In genomic region chr5:134905246-134905996, GRCh38 we compare ENCODE assay signal across 8 cellular contexts. TPM values are rescaled to one million over a fixed set of nuclear protein-coding genes. Genes with fewer than 3 reads are reported as not detected.
DNase-seq lines count a peak whose midpoint lies in the region; ATAC-seq and TF ChIP-seq lines count a peak whose summit lies in the region.

No MANE protein-coding gene starts in this region.

- H3K9me3 ChIP-seq in ovary: no peaks in the 10 kb centered on the region
- no peaks in the 10 kb centered on the region for H3K9me3 ChIP-seq in transverse colon

- H3K36me3 ChIP-seq in ovary: no peaks in the 10 kb centered on the region
- H3K36me3 ChIP-seq in transverse colon: no peaks in the 10 kb centered on the region

- no peaks in the 10 kb centered on the region for H3K9me3 Mint-ChIP-seq in activated naive CD4-positive, alpha-beta T cell treated with anti-CD3 and anti-CD28 coated beads, Interleukin-2, amount 50 U/mL, for 24 hours

- H3K4me1 ChIP-seq in ovary (ENCODE audit: insufficient read depth): peaks cover 2% of the 10 kb centered on the region
- peaks cover 0 to 5% (median 2%) of the 10 kb centered on the region in 4 donors for H3K4me1 ChIP-seq in transverse colon

- H3K27ac Mint-ChIP-seq in activated naive CD4-positive, alpha-beta T cell treated with anti-CD3 and anti-CD28 coated beads, Interleukin-2, amount 50 U/mL, for 24 hours: peak overlapping the region; percentile 97

- H3K36me3 Mint-ChIP-seq in activated naive CD4-positive, alpha-beta T cell treated with anti-CD3 and anti-CD28 coated beads, Interleukin-2, amount 50 U/mL, for 24 hours: no peaks in the 10 kb centered on the region

- TF ChIP-seq CTCF in ovary (IDR thresholded peaks at IDR 0.05): peak; percentile 60 to 72 (median 65)
- TF ChIP-seq CTCF in transverse colon (IDR thresholded peaks at IDR 0.05): peak; percentile 66 to 97 (median 84)

- H3K4me3 ChIP-seq in ovary (peak overlapping the region; percentile 92), transverse colon (peak overlapping the region; percentile 77 to 86 (median 80))

- WGBS in ovary, 3 donors: 0 to 1% (median 0%) methylated on average over 32 to 54 of the region's 54 CpGs
- WGBS in transverse colon (ENCODE audit: low coverage in 1 of 2), 2 donors: 0 to 1% methylated on average over 15 to 44 of the region's 54 CpGs

- DNase-seq in EL (peak; percentile 74), Kasumi-1 (lab: John Stamatoyannopoulos, UW) (peak; percentile 72 to 76), SK-MEL-5 (ENCODE audit: low read depth, low spot score) (peak; percentile 76), glomerular visceral epithelial cell (ENCODE audit: extremely low spot score) (peak; percentile 75), ovary (peak in 4 of 5 donors; percentile 26 to 65 (median 47)), transverse colon (peak; percentile 63)

- intact Hi-C loops in ovary (cut with DNase I) (loop anchor here in 2 of 4 donors (2.0 to 10.0 kb wide), 3 partner anchors 59 to 163 kb away; no protein-coding TSS in a partner anchor), transverse colon (cut with DNase I; ENCODE audit: low total_unique reads) (loop anchor here (5.0 kb wide), 1 partner anchor 58 kb away; the partner anchor contains the start of gene C5orf24)

- H3K27me3 ChIP-seq in ovary (no peaks in the 10 kb centered on the region), transverse colon (no peaks in the 10 kb centered on the region)

- H3K4me3 Mint-ChIP-seq in activated naive CD4-positive, alpha-beta T cell treated with anti-CD3 and anti-CD28 coated beads, Interleukin-2, amount 50 U/mL, for 24 hours: peak overlapping the region; percentile 94

- H3K27ac ChIP-seq in ovary: peak overlapping the region; percentile 91 to 100
- H3K27ac ChIP-seq in transverse colon: peak overlapping the region; percentile 93 to 100 (median 100)

- TF ChIP-seq EP300 in ovary (IDR thresholded peaks at IDR 0.05): no peak
- no peak for TF ChIP-seq EP300 in transverse colon (IDR thresholded peaks at IDR 0.05; ENCODE audit: low read depth)

- TF ChIP-seq POLR2A in ovary (IDR thresholded peaks at IDR 0.05): no peak
- TF ChIP-seq POLR2A in transverse colon (IDR thresholded peaks at IDR 0.05): peak; percentile 7

- peaks cover 11% of the 10 kb centered on the region for H3K4me1 Mint-ChIP-seq in activated naive CD4-positive, alpha-beta T cell treated with anti-CD3 and anti-CD28 coated beads, Interleukin-2, amount 50 U/mL, for 24 hours

- peak; percentile 18 for ATAC-seq in GM21786 (IDR thresholded peaks at IDR 0.05; ENCODE audit: unreplicated experiment)

- no peaks in the 10 kb centered on the region for H3K27me3 Mint-ChIP-seq in activated naive CD4-positive, alpha-beta T cell treated with anti-CD3 and anti-CD28 coated beads, Interleukin-2, amount 50 U/mL, for 24 hours

- in situ Hi-C loops in SK-MEL-5 (cut with HindIII; ENCODE audit: low pct_unique_long_range_greater_than_20kb, low sequenced_read_pairs) (no loop called here), transverse colon (cut with MboI; ENCODE audit: low pct_ligation_motif_present in 1 of 4, low pct_unique_long_range_greater_than_20kb in 1 of 4, low sequenced_read_pairs in 3 of 4) (loop anchor here in 2 of 4 donors (10.0 to 25.0 kb wide), 3 partner anchors 61 to 168 kb away; partner anchors contain the start of genes C5orf24 (in 1 of the 2) and CAMLG (in 1 of the 2))

RNA-seq across cellular contexts. Expression of gene PCBD2, which starts 0.5 kb away (rescaled TPM):
- total RNA-seq in SK-MEL-5 (2014; rRNA removed; shearing (Covaris generic)): 5.6 and 6.7 TPM in 2 replicates
- polyA plus RNA-seq in SK-MEL-5 (2015; cell fraction: cytosol; rRNA removed): 5.4 and 6.2 TPM in 2 replicates
- polyA plus RNA-seq in SK-MEL-5 (2015; cell fraction: nucleus; rRNA removed): 3.7 and 5.1 TPM in 2 replicates
- total RNA-seq in ovary (10 to 100 TPM in 3 of 7 donors, 1 to 10 TPM in 4; 5.7 to 13.1 (median 9.5) TPM), transverse colon (10 to 100 TPM in 3 of 4 donors, 1 to 10 TPM in 1; 6.4 to 28.9 (median 11.6) TPM)
- polyA plus RNA-seq in ovary: 1 to 10 TPM; 4.5 to 8.2 TPM

RNA-seq across cellular contexts. Expression of gene TXNDC15, which starts 31.2 kb away (rescaled TPM):
- 84.7 and 94.9 TPM in 2 replicates for total RNA-seq in SK-MEL-5 (2014; rRNA removed; shearing (Covaris generic))
- polyA plus RNA-seq in SK-MEL-5 (2015; cell fraction: cytosol; rRNA removed): 108 and 125 TPM in 2 replicates
- 15.5 and 20.7 TPM in 2 replicates for polyA plus RNA-seq in SK-MEL-5 (2015; cell fraction: nucleus; rRNA removed)
- total RNA-seq in ovary (10 to 100 TPM; 55.3 to 75.0 (median 70.9) TPM), transverse colon (10 to 100 TPM; 26.3 to 81.9 (median 45.6) TPM)
- polyA plus RNA-seq in ovary: 100 to 1,000 TPM in 1 of 2 donors, 10 to 100 TPM in 1; 77.9 to 150 TPM

RNA-seq across cellular contexts. Expression of gene C5orf24, which starts 59.7 kb away (rescaled TPM):
- total RNA-seq in SK-MEL-5 (2014; rRNA removed; shearing (Covaris generic)): 41.7 and 42.2 TPM in 2 replicates
- 42.9 and 52.6 TPM in 2 replicates for polyA plus RNA-seq in SK-MEL-5 (2015; cell fraction: cytosol; rRNA removed)
- 53.8 and 61.4 TPM in 2 replicates for polyA plus RNA-seq in SK-MEL-5 (2015; cell fraction: nucleus; rRNA removed)
- total RNA-seq in ovary (10 to 100 TPM; 34.5 to 46.8 (median 36.8) TPM), transverse colon (10 to 100 TPM; 22.8 to 41.9 (median 34.9) TPM)
- 10 to 100 TPM; 20.0 to 34.1 TPM for polyA plus RNA-seq in ovary

Comparison
In these comparisons a context has a peak if more than half of its experiments do, and no peak if none do; other contexts are left out.
1. Peak in every context shown above with its lines: DNase-seq, ATAC-seq, H3K4me3 ChIP-seq and H3K27ac ChIP-seq.